In the genomic region with DNA sequence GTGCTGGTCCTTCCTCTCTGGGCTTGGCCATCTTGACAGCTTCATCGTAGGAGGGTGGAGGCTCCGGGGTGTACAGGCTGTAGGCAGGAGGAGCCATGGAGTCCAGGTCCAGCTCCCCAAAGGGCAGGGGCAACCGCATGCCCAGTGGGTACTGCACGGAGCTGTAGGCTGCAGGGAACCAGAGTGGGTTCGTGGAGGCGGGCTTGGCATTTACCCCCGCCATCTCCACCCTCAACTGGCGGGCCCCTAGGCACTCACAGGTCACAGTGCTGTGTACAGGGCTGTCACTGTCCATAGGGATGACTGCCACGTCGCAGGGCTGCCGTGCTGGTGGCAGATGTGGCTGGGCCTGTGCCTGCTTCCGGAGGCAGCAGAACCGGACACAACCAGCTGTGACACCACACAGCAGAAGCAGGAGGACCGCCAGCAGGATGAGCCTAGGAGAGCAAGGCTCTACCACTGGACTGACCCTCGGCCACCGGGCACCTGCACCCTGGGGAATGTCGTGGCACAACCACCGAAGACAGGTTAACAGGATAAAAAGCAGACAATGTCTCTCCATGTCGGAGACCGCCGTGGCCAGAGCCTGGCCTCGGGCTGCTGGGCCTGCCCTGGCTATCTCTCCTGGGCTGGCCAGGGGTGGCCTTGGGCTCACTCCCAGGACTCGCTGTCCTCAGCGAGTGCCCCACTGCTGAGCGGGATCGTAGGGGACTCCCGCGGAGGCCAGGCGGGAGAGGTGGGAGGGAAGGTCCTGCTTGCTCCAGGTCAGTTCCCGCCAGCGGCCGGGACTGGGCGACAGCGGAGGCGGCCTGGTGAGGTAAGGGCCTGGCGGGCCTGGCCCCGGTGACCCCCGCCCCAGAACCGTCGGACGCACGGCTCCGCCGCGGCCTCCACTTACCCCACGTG, we compare ENCODE assay signal across 1 cellular context.
A peak's percentile ranks its signal among the peaks of the same experiment; 100 is the strongest.
TF ChIP-seq lines count a peak whose summit lies in the region.

No MANE protein-coding gene starts in this region.

TF ChIP-seq in WTC11, 78 proteins besides CTCF, POLR2A, EP300 and RAD21 (continued from another document):
- no peak for TF ChIP-seq ZNF512 (CRISPR knock-in tag; IDR thresholded peaks at IDR 0.05; ENCODE audit: borderline replicate concordance)
- TF ChIP-seq, protein P1, sequence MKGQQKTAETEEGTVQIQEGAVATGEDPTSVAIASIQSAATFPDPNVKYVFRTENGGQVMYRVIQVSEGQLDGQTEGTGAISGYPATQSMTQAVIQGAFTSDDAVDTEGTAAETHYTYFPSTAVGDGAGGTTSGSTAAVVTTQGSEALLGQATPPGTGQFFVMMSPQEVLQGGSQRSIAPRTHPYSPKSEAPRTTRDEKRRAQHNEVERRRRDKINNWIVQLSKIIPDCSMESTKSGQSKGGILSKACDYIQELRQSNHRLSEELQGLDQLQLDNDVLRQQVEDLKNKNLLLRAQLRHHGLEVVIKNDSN (CRISPR knock-in tag; IDR thresholded peaks at IDR 0.05) = peak; percentile 58; the same call in 1 of the 2 replicates
- TF ChIP-seq AFF4 (CRISPR knock-in tag; IDR thresholded peaks at IDR 0.05; ENCODE audit: borderline replicate concordance) = no peak
- TF ChIP-seq TEAD1 (CRISPR knock-in tag; IDR thresholded peaks at IDR 0.05) = 0 out of 2 replicates have a peak, but pooled peaks have one; percentile 30
- TF ChIP-seq MXD4 (CRISPR knock-in tag; IDR thresholded peaks at IDR 0.05; ENCODE audit: borderline replicate concordance) = no peak
- no peak for TF ChIP-seq SMAD3 (CRISPR knock-in tag; IDR thresholded peaks at IDR 0.05; ENCODE audit: borderline replicate concordance)
- TF ChIP-seq NFE2L1 (CRISPR knock-in tag; IDR thresholded peaks at IDR 0.05) = no peak
- TF ChIP-seq, protein P2, sequence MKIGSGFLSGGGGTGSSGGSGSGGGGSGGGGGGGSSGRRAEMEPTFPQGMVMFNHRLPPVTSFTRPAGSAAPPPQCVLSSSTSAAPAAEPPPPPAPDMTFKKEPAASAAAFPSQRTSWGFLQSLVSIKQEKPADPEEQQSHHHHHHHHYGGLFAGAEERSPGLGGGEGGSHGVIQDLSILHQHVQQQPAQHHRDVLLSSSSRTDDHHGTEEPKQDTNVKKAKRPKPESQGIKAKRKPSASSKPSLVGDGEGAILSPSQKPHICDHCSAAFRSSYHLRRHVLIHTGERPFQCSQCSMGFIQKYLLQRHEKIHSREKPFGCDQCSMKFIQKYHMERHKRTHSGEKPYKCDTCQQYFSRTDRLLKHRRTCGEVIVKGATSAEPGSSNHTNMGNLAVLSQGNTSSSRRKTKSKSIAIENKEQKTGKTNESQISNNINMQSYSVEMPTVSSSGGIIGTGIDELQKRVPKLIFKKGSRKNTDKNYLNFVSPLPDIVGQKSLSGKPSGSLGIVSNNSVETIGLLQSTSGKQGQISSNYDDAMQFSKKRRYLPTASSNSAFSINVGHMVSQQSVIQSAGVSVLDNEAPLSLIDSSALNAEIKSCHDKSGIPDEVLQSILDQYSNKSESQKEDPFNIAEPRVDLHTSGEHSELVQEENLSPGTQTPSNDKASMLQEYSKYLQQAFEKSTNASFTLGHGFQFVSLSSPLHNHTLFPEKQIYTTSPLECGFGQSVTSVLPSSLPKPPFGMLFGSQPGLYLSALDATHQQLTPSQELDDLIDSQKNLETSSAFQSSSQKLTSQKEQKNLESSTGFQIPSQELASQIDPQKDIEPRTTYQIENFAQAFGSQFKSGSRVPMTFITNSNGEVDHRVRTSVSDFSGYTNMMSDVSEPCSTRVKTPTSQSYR (CRISPR knock-in tag; IDR thresholded peaks at IDR 0.05) = no peak
- TF ChIP-seq NR3C1 (CRISPR knock-in tag; conservative IDR thresholded peaks at IDR 0.05; ENCODE audit: low read depth) = no peak
- TF ChIP-seq, protein P3, sequence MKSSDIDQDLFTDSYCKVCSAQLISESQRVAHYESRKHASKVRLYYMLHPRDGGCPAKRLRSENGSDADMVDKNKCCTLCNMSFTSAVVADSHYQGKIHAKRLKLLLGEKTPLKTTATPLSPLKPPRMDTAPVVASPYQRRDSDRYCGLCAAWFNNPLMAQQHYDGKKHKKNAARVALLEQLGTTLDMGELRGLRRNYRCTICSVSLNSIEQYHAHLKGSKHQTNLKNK (CRISPR knock-in tag; IDR thresholded peaks at IDR 0.05) = no peak
- TF ChIP-seq, protein P4, sequence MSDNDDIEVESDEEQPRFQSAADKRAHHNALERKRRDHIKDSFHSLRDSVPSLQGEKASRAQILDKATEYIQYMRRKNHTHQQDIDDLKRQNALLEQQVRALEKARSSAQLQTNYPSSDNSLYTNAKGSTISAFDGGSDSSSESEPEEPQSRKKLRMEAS (CRISPR knock-in tag; IDR thresholded peaks at IDR 0.05) = no peak; the same call in 1 of the 2 replicates
- TF ChIP-seq, protein P5, sequence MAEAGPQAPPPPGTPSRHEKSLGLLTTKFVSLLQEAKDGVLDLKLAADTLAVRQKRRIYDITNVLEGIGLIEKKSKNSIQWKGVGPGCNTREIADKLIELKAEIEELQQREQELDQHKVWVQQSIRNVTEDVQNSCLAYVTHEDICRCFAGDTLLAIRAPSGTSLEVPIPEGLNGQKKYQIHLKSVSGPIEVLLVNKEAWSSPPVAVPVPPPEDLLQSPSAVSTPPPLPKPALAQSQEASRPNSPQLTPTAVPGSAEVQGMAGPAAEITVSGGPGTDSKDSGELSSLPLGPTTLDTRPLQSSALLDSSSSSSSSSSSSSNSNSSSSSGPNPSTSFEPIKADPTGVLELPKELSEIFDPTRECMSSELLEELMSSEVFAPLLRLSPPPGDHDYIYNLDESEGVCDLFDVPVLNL (CRISPR knock-in tag; IDR thresholded peaks at IDR 0.05; ENCODE audit: borderline replicate concordance, low read depth) = no peak
- TF ChIP-seq MLX (CRISPR knock-in tag; IDR thresholded peaks at IDR 0.05) = no peak
- TF ChIP-seq JUN (CRISPR knock-in tag; IDR thresholded peaks at IDR 0.05) = 0 out of 2 replicates have a peak, but pooled peaks have one; percentile 5
